Comparison of ENCODE assay signal across 8 cellular contexts in the genomic region with DNA sequence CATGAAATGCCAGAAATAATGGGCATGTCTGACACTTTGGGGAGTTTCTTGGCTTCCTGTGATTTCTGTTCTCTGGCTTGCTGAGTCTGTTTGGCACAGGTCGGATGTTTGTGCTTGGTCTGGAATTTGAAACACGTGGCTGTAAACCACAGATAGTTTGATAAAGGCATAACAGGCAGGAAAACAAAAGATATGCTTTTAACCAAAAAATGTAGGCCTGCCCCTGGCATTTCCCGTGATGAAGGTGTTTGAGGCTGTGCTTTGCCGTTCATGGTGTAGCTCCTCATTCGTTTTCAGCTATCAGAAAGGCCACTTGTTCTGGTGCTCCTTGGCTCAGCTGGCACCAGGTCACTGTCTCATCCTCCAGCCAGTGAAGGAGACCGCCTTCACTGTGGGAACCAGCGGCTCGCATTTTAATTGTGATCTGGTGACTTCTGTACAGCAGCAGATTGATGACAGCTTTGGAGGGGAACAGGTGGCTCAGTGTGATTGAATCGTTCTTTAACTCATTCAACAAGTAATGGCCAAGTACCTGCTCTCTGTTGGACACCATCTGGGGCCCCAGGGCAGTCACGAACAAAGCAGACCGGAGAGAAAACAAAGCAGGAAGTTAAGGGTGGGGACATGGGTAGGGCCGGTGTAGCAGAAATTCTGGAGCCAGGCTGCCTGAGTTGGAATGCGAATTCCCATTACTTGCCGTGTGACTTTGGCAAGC.
DNase-seq lines count a peak whose midpoint lies in the region; ATAC-seq and TF ChIP-seq lines count a peak whose summit lies in the region.

No MANE protein-coding gene starts in this region.

- H3K27ac Mint-ChIP-seq in activated naive CD4-positive, alpha-beta T cell treated with anti-CD3 and anti-CD28 coated beads for 36 hours, result peak overlapping the region; percentile 80
- peak overlapping the region; percentile 27 to 57 for H3K27ac Mint-ChIP-seq in effector memory CD8-positive, alpha-beta T cell
- peak overlapping the region; percentile 92 to 97 for H3K27ac Mint-ChIP-seq in natural killer cell

- intact Hi-C loops in activated naive CD4-positive, alpha-beta T cell treated with anti-CD3 and anti-CD28 coated beads for 36 hours (cut with micrococcal nuclease), result loop anchor here (2.0 to 10.0 kb wide), 2 partner anchors 15 to 453 kb away; no protein-coding TSS in a partner anchor
- intact Hi-C loops in natural killer cell (cut with micrococcal nuclease), result loop anchor here (10.0 kb wide), 1 partner anchor 93 kb away; no protein-coding TSS in a partner anchor

- ATAC-seq in effector memory CD8-positive, alpha-beta T cell (replicated peaks), result peak; percentile 74
- peak; percentile 60 to 70 (median 63) for ATAC-seq in natural killer cell
- ATAC-seq in GM21381 (IDR thresholded peaks at IDR 0.05; ENCODE audit: unreplicated experiment), result no peak

- no peak for TF ChIP-seq CTCF in natural killer cell (IDR thresholded peaks at IDR 0.05)

- no peaks in the 10 kb centered on the region for H3K27me3 Mint-ChIP-seq in activated naive CD4-positive, alpha-beta T cell treated with anti-CD3 and anti-CD28 coated beads for 36 hours (ENCODE audit: low read depth)
- no peaks in the 10 kb centered on the region for H3K27me3 Mint-ChIP-seq in effector memory CD8-positive, alpha-beta T cell
- no peaks in the 10 kb centered on the region for H3K27me3 Mint-ChIP-seq in natural killer cell (ENCODE audit: low read depth in 2 of 2)

- peaks cover 23% of the 10 kb centered on the region for H3K36me3 Mint-ChIP-seq in activated naive CD4-positive, alpha-beta T cell treated with anti-CD3 and anti-CD28 coated beads for 36 hours (ENCODE audit: low read depth)
- no peaks in the 10 kb centered on the region for H3K36me3 Mint-ChIP-seq in effector memory CD8-positive, alpha-beta T cell (ENCODE audit: insufficient read depth)
- no peaks in the 10 kb centered on the region for H3K36me3 Mint-ChIP-seq in natural killer cell

- peak; percentile 47 for DNase-seq in activated naive CD4-positive, alpha-beta T cell treated with anti-CD3 and anti-CD28 coated beads for 36 hours
- DNase-seq in activated naive CD4-positive, alpha-beta T cell treated with anti-CD3 and anti-CD28 coated beads, Interleukin-2, amount 50 U/mL, for 16 hours, result no peak
- DNase-seq in SW480 (ENCODE audit: low spot score) (peak; percentile 78), natural killer cell (no peak)
- DNase-seq in effector memory CD8-positive, alpha-beta T cell, result no peak
- no peak for DNase-seq in activated CD4-positive, CD25-positive, alpha-beta regulatory T cell (lab: John Stamatoyannopoulos, UW)
- no peak for DNase-seq in activated CD8-positive, alpha-beta memory T cell treated with anti-CD3 and anti-CD28 coated beads for 24 hours

- peaks cover 72% of the 10 kb centered on the region for H3K4me1 Mint-ChIP-seq in activated naive CD4-positive, alpha-beta T cell treated with anti-CD3 and anti-CD28 coated beads for 36 hours (ENCODE audit: low read depth)
- H3K4me1 Mint-ChIP-seq in effector memory CD8-positive, alpha-beta T cell (ENCODE audit: low read depth in 2 of 2), result peaks cover 51 to 68% of the 10 kb centered on the region in 2 donors
- peaks cover 64 to 74% of the 10 kb centered on the region in 2 donors for H3K4me1 Mint-ChIP-seq in natural killer cell

- peaks cover 27% of the 10 kb centered on the region for H3K9me3 Mint-ChIP-seq in activated naive CD4-positive, alpha-beta T cell treated with anti-CD3 and anti-CD28 coated beads for 36 hours
- peaks cover 10% of the 10 kb centered on the region in 2 donors for H3K9me3 Mint-ChIP-seq in effector memory CD8-positive, alpha-beta T cell
- peaks cover 7 to 17% of the 10 kb centered on the region in 2 donors for H3K9me3 Mint-ChIP-seq in natural killer cell

- CTCF ChIA-PET in activated naive CD4-positive, alpha-beta T cell treated with anti-CD3 and anti-CD28 coated beads for 36 hours (lab: Charles Lee), result no interaction called here

- H3K4me3 Mint-ChIP-seq in activated naive CD4-positive, alpha-beta T cell treated with anti-CD3 and anti-CD28 coated beads for 36 hours, result peak overlapping the region; percentile 52
- peak overlapping the region; percentile 44 to 67 for H3K4me3 Mint-ChIP-seq in effector memory CD8-positive, alpha-beta T cell
- peak overlapping the region; percentile 86 for H3K4me3 Mint-ChIP-seq in natural killer cell

Comparison
In these comparisons a context has a peak if more than half of its experiments do, and no peak if none do; other contexts are left out.
1. DNase-seq: peak in activated naive CD4-positive, alpha-beta T cell treated with anti-CD3 and anti-CD28 coated beads for 36 hours (single experiment) and SW480 (single experiment); none in activated naive CD4-positive, alpha-beta T cell treated with anti-CD3 and anti-CD28 coated beads, Interleukin-2, amount 50 U/mL, for 16 hours (single experiment), effector memory CD8-positive, alpha-beta T cell (0 of 3), natural killer cell (single experiment), activated CD4-positive, CD25-positive, alpha-beta regulatory T cell (0 of 4) and activated CD8-positive, alpha-beta memory T cell treated with anti-CD3 and anti-CD28 coated beads for 24 hours (single experiment).
2. H3K27ac Mint-ChIP-seq: peak in every context shown above with its lines; median percentile 94 in natural killer cell; 80 in activated naive CD4-positive, alpha-beta T cell treated with anti-CD3 and anti-CD28 coated beads for 36 hours; 42 in effector memory CD8-positive, alpha-beta T cell.
3. Peak in every context shown above with its lines, with median percentiles within 50 percentile points of each other: H3K4me3 Mint-ChIP-seq.